ENCODE assay signal across 23 cellular contexts in genomic region chr12:80655751-80656150, GRCh38. TPM values are rescaled to one million over a fixed set of nuclear protein-coding genes. Genes with fewer than 3 reads are reported as not detected.
A peak's percentile ranks its signal among the peaks of the same experiment; 100 is the strongest.
DNase-seq lines count a peak whose midpoint lies in the region; ATAC-seq and TF ChIP-seq lines count a peak whose summit lies in the region.
"Had no signal": no experiment of that assay in that cellular context is flagged by ENCODE, and none has a peak within 500 bp of the region (broad histone marks: within the 10 kb centered on the region; RNA-seq: fewer than 3 reads in every experiment).

No MANE protein-coding gene starts in this region.

- no peak overlapping the region for H4K91ac ChIP-seq in IMR-90 (ENCODE audit: insufficient read depth, low read depth, low read length)

- H3K56ac ChIP-seq in IMR-90 (ENCODE audit: extremely low read depth, insufficient read depth, low read length) = no peak overlapping the region

- H2BK120ac ChIP-seq in IMR-90 (ENCODE audit: low read depth, low read length) = no peak overlapping the region

- POLR2A ChIA-PET in IMR-90 (lab: Charles Lee; ENCODE audit: unreplicated experiment) = no interaction called here

- H2BK15ac ChIP-seq in IMR-90 (ENCODE audit: low read depth, low read length) = no peak overlapping the region

- H2BK20ac ChIP-seq in IMR-90 (ENCODE audit: low read depth, low read length) = no peak overlapping the region

- no CpG with 5 or more reads among the region's 2 CpGs for WGBS in IMR-90 (ENCODE audit: extremely low coverage in 2 of 2, insufficient read length in 1 of 2), 2 experiments
- WGBS in tibial nerve, 2 donors = 21 to 33% methylated on average over 2 of the region's 2 CpGs

- in situ Hi-C loops in IMR-90 (cut with MboI; ENCODE audit: low sequenced_read_pairs) = no loop called here

- DNase-seq in IMR-90 = peak; percentile 23
- DNase-seq in choroid plexus epithelial cell (ENCODE audit: low read depth) = peak; percentile 78
- DNase-seq in fibroblast of the aortic adventitia (ENCODE audit: low read depth) = peak; percentile 38
- DNase-seq in tibial nerve (ENCODE audit: low spot score in 2 of 2) = no peak
- DNase-seq in DMS53 treated with DMSO at 0.1 percent for 48 hours (lab: John Stamatoyannopoulos, UW; ENCODE audit: unreplicated experiment) = no peak
- DNase-seq in NCI-H345 treated with DMSO at 0.1 percent for 48 hours (lab: John Stamatoyannopoulos, UW; ENCODE audit: unreplicated experiment) = no peak
- DNase-seq: CD4-positive, alpha-beta T cell; H9; KBM-7; MV-4-11; NCI-H1105 treated with DMSO at 0.1 percent for 48 hours; NCI-H2029 treated with DMSO at 0.1 percent for 48 hours; NCI-H226; NCI-H774; NK-92 treated with Interleukin-12 subunit alpha and Interleukin-12 subunit beta, amount 100 ng/mL, for 24 hours; SHP77 treated with DMSO at 0.1 percent for 48 hours had no signal

- no peak overlapping the region for H3K14ac ChIP-seq in IMR-90 (replicated peaks; ENCODE audit: low read depth, low read length)

- H4K8ac ChIP-seq in IMR-90 (ENCODE audit: low read depth in 2 of 2, low read length in 2 of 2) = no peak overlapping the region

- no peak overlapping the region for H3K23ac ChIP-seq in IMR-90 (ENCODE audit: low read depth, low read length)

- no peak overlapping the region for H3K9ac ChIP-seq in IMR-90 (ENCODE audit: low read depth, low read length)
- H3K9ac ChIP-seq: BLaER1 had no signal

- H3K27me3 ChIP-seq in IMR-90 (ENCODE audit: control insufficient read depth, insufficient read depth, low read length) (no peaks in the 10 kb centered on the region), tibial nerve (no peaks in the 10 kb centered on the region)
- H3K27me3 ChIP-seq: BLaER1 had no signal

- TF ChIP-seq RAD21 in IMR-90 (IDR thresholded peaks at IDR 0.05; ENCODE audit: low read length) = no peak

- TF ChIP-seq CTCF in IMR-90 (conservative IDR thresholded peaks at IDR 0.05; ENCODE audit: low read depth, low read length) (no peak), choroid plexus epithelial cell (conservative IDR thresholded peaks at IDR 0.05; ENCODE audit: low read depth, low read length) (no peak), fibroblast of the aortic adventitia (IDR thresholded peaks at IDR 0.05; ENCODE audit: insufficient read depth, low read length) (no peak), tibial nerve (IDR thresholded peaks at IDR 0.05) (no peak)

- TF ChIP-seq EP300 in tibial nerve (IDR thresholded peaks at IDR 0.05) = no peak

- H3K27ac ChIP-seq in IMR-90 (ENCODE audit: insufficient read depth, low read length) (no peak overlapping the region), tibial nerve (no peak overlapping the region)
- H3K27ac ChIP-seq: BLaER1, HL-60, RWPE1, SK-N-MC had no signal

- no peak overlapping the region for H3K4ac ChIP-seq in IMR-90 (ENCODE audit: low read depth, low read length)

- H3K18ac ChIP-seq in IMR-90 (ENCODE audit: low read depth, low read length) = no peak overlapping the region

- H3K4me1 ChIP-seq in IMR-90 (ENCODE audit: control insufficient read depth, insufficient read depth, low read length) = no peaks in the 10 kb centered on the region
- H3K4me1 ChIP-seq in tibial nerve = peaks cover 0 to 14% (median 4%) of the 10 kb centered on the region in 4 donors
- H3K4me1 ChIP-seq: BLaER1 had no signal

- no peaks in the 10 kb centered on the region for H3K79me1 ChIP-seq in IMR-90 (ENCODE audit: low read depth in 1 of 2, low read length in 2 of 2)

- H2AFZ ChIP-seq in IMR-90 (replicated peaks; ENCODE audit: low read length, poor library complexity) = no peak overlapping the region

- H3K36me3 ChIP-seq in IMR-90 (ENCODE audit: control insufficient read depth, insufficient read depth, low read length) = no peaks in the 10 kb centered on the region
- H3K36me3 ChIP-seq in tibial nerve = no peaks in the 10 kb centered on the region
- H3K36me3 ChIP-seq: BLaER1 had no signal

- H4K5ac ChIP-seq in IMR-90 (ENCODE audit: low read depth, low read length) = no peak overlapping the region

- H3K9me3 ChIP-seq in IMR-90 (ENCODE audit: control insufficient read depth, insufficient read depth, low read length) (no peaks in the 10 kb centered on the region), tibial nerve (no peaks in the 10 kb centered on the region)
- H3K9me3 ChIP-seq: BLaER1 had no signal

- no peaks in the 10 kb centered on the region for H3K9me1 ChIP-seq in IMR-90 (ENCODE audit: insufficient read depth, low read length)

- H3K4me3 ChIP-seq in IMR-90 (ENCODE audit: insufficient read depth, low read depth, low read length) (no peak overlapping the region), choroid plexus epithelial cell (ENCODE audit: low read depth, low read length) (no peak overlapping the region), fibroblast of the aortic adventitia (ENCODE audit: low read depth, low read length) (no peak overlapping the region), tibial nerve (no peak overlapping the region)
- H3K4me3 ChIP-seq: BLaER1, SK-N-MC had no signal

- H2AK9ac ChIP-seq in IMR-90 (replicated peaks; ENCODE audit: low read depth, low read length, poor library complexity) = no peak overlapping the region

- H3K4me2 ChIP-seq in IMR-90 (ENCODE audit: low read depth, low read length) = no peak overlapping the region
- H3K4me2 ChIP-seq: BLaER1 had no signal

- CTCF ChIA-PET in IMR-90 (lab: Yijun Ruan, JAX) = no interaction called here

- no peaks in the 10 kb centered on the region for H4K20me1 ChIP-seq in IMR-90 (ENCODE audit: insufficient read depth, low read length)
- H4K20me1 ChIP-seq: BLaER1 had no signal

- no peak for ATAC-seq in IMR-90 (ENCODE audit: low read depth)
- no peak for ATAC-seq in GM18511 (IDR thresholded peaks at IDR 0.05; ENCODE audit: unreplicated experiment)
- ATAC-seq: HepG2 had no signal

- H2AK5ac ChIP-seq in IMR-90 (ENCODE audit: low read depth, low read length) = no peak overlapping the region

- BruUV-seq in IMR-90 (replicated peaks; lab: Mats Ljungman, UMichigan) = no TSS peak

- H2BK5ac ChIP-seq in IMR-90 (ENCODE audit: low read depth, low read length, poor library complexity, severe bottlenecking) = no peak overlapping the region

- TF ChIP-seq POLR2A in IMR-90 (IDR thresholded peaks at IDR 0.05; ENCODE audit: low read depth, low read length) (no peak), tibial nerve (IDR thresholded peaks at IDR 0.05) (no peak)

- dilution Hi-C loops in IMR-90 (cut with HindIII; ENCODE audit: low sequenced_read_pairs, unreplicated experiment) = no loop called here

- intact Hi-C loops in IMR-90 (cut with micrococcal nuclease) = no loop called here

TF ChIP-seq in IMR-90, 13 proteins besides CTCF, POLR2A, EP300 and RAD21:
- TF ChIP-seq CEBPB (IDR thresholded peaks at IDR 0.05; ENCODE audit: low read depth, low read length) (no peak), NFE2L2 (IDR thresholded peaks at IDR 0.05; ENCODE audit: low read depth, low read length) (no peak), BHLHE40 (IDR thresholded peaks at IDR 0.05; ENCODE audit: low read depth, low read length) (no peak), MAFK (IDR thresholded peaks at IDR 0.05; ENCODE audit: low read depth, low read length) (no peak), ELK1 (IDR thresholded peaks at IDR 0.05; ENCODE audit: borderline replicate concordance, low read depth, low read length) (no peak), USF2 (IDR thresholded peaks at IDR 0.05; ENCODE audit: low read depth, low read length) (no peak), RFX5 (IDR thresholded peaks at IDR 0.05; ENCODE audit: low read depth, low read length) (no peak), SMC3 (IDR thresholded peaks at IDR 0.05; ENCODE audit: low read depth, low read length) (no peak), MAZ (IDR thresholded peaks at IDR 0.05; ENCODE audit: borderline replicate concordance, low read depth, low read length) (no peak), FOS (IDR thresholded peaks at IDR 0.05; ENCODE audit: low read depth, low read length) (no peak), CHD1 (IDR thresholded peaks at IDR 0.05; ENCODE audit: low read depth, low read length) (no peak), MXI1 (IDR thresholded peaks at IDR 0.05; ENCODE audit: borderline replicate concordance, low read depth, low read length) (no peak), RCOR1 (IDR thresholded peaks at IDR 0.05; ENCODE audit: insufficient replicate concordance, low read length) (no peak)
TF ChIP-seq in IMR-90: peak in this region for 0.

RNA-seq across cellular contexts. Expression of gene MYF6, which starts 51.7 kb away (rescaled TPM):
- not detected in 2 replicates for total RNA-seq in IMR-90 (2012; rRNA removed)
- polyA plus RNA-seq in IMR-90 (2012; rRNA removed) = not detected in 2 replicates
- not detected in 2 replicates for polyA plus RNA-seq in IMR-90 (2012; cell fraction: cytosol; rRNA removed)
- 0.07 TPM in 1 of 2 replicates, not detected in the other for polyA plus RNA-seq in IMR-90 (2012; cell fraction: nucleus; rRNA removed; ENCODE audit: low replicate concordance)
- not detected in 2 replicates for total RNA-seq in fibroblast of the aortic adventitia (ENCODE audit: low replicate concordance)
- not detected for total RNA-seq in tibial nerve
- total RNA-seq: CD4-positive, alpha-beta T cell; H9; HepG2; HT-29 had no signal
- polyA plus RNA-seq: HepG2 had no signal

Comparison
In these comparisons a context has a peak if more than half of its experiments do, and no peak if none do; other contexts are left out.
1. DNase-seq: peak in IMR-90 (single experiment), choroid plexus epithelial cell (single experiment) and fibroblast of the aortic adventitia (single experiment); none in tibial nerve (0 of 2), DMS53 treated with DMSO at 0.1 percent for 48 hours (single experiment) and NCI-H345 treated with DMSO at 0.1 percent for 48 hours (single experiment).